In the genomic region with DNA sequence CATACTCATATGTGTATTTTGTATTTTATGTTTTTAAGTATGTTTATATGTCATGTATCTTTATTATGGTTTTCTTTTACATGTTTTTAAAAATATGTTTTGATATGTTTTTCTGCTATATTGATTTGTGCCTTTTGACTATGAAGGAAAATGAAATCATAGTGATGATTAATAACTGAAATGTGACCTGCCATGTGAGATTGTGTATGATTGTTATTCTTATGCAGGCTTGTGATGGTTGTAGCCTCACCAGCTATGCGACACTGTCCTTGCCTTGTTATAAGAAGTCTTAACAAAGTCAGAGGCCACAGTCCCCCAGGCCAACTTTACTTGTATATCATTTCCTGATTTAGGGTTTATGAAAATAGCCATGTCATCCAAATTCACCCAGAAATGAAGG, we compare ENCODE assay signal across 19 cellular contexts.
DNase-seq lines count a peak whose midpoint lies in the region; ATAC-seq, FAIRE-seq and TF ChIP-seq lines count a peak whose summit lies in the region.
"Had no signal": no experiment of that assay in that cellular context is flagged by ENCODE, and none has a peak within 500 bp of the region (broad histone marks: within the 10 kb centered on the region; RNA-seq: fewer than 3 reads in every experiment).

No MANE protein-coding gene starts in this region.

- H3K4me3 ChIP-seq in CD4-positive, CD25-positive, alpha-beta regulatory T cell (ENCODE audit: low read depth, low read length) = no peak overlapping the region
- no peak overlapping the region for H3K4me3 ChIP-seq in naive thymus-derived CD4-positive, alpha-beta T cell (ENCODE audit: low read length)
- H3K4me3 ChIP-seq in transverse colon = no peak overlapping the region
- H3K4me3 ChIP-seq: adrenal gland; BLaER1 treated with 17β-estradiol and CSF1 and Interleukin-3, amounts not matched to agents 10 nM and 100 nM; lung; neural progenitor cell; right atrium auricular region; thoracic aorta had no signal

- no peaks in the 10 kb centered on the region for H3K9me3 ChIP-seq in CD4-positive, CD25-positive, alpha-beta regulatory T cell (ENCODE audit: control insufficient read depth in 2 of 2, low read length in 2 of 2)
- no peaks in the 10 kb centered on the region for H3K9me3 ChIP-seq in T-helper 17 cell (ENCODE audit: control insufficient read depth, low read length, poor library complexity, severe bottlenecking)
- H3K9me3 ChIP-seq in naive thymus-derived CD4-positive, alpha-beta T cell (ENCODE audit: control insufficient read depth in 2 of 3, low read length in 3 of 3) = no peaks in the 10 kb centered on the region
- no peaks in the 10 kb centered on the region for H3K9me3 ChIP-seq in transverse colon
- H3K9me3 ChIP-seq: adrenal gland; BLaER1 treated with 17β-estradiol and CSF1 and Interleukin-3, amounts not matched to agents 10 nM and 100 nM; right atrium auricular region; thoracic aorta had no signal

- no peaks in the 10 kb centered on the region for H3K27me3 Mint-ChIP-seq in CD4-positive, CD25-positive, alpha-beta regulatory T cell
- H3K27me3 Mint-ChIP-seq in T-helper 17 cell = no peaks in the 10 kb centered on the region
- no peaks in the 10 kb centered on the region for H3K27me3 Mint-ChIP-seq in naive thymus-derived CD4-positive, alpha-beta T cell

- ATAC-seq in CD4-positive, CD25-positive, alpha-beta regulatory T cell (ENCODE audit: low read depth in 2 of 2) = no peak
- no peak for ATAC-seq in T-helper 17 cell
- ATAC-seq in naive thymus-derived CD4-positive, alpha-beta T cell = no peak
- no peak for ATAC-seq in GM21825 (IDR thresholded peaks at IDR 0.05; ENCODE audit: unreplicated experiment)
- ATAC-seq: foreskin keratinocyte had no signal

- H3K4me1 Mint-ChIP-seq in CD4-positive, CD25-positive, alpha-beta regulatory T cell = peaks cover 31 to 62% (median 49%) of the 10 kb centered on the region in 4 donors
- peaks cover 23% of the 10 kb centered on the region for H3K4me1 Mint-ChIP-seq in T-helper 17 cell
- H3K4me1 Mint-ChIP-seq in naive thymus-derived CD4-positive, alpha-beta T cell = peaks cover 13 to 73% (median 68%) of the 10 kb centered on the region in 7 donors

- H3K27me3 ChIP-seq in CD4-positive, CD25-positive, alpha-beta regulatory T cell (ENCODE audit: control insufficient read depth, insufficient read depth, low read length) = no peaks in the 10 kb centered on the region
- H3K27me3 ChIP-seq in naive thymus-derived CD4-positive, alpha-beta T cell (ENCODE audit: control insufficient read depth in 2 of 2, insufficient read depth in 2 of 2, low read length in 2 of 2) = no peaks in the 10 kb centered on the region
- H3K27me3 ChIP-seq in transverse colon = no peaks in the 10 kb centered on the region
- H3K27me3 ChIP-seq: adrenal gland; BLaER1 treated with 17β-estradiol and CSF1 and Interleukin-3, amounts not matched to agents 10 nM and 100 nM; foreskin keratinocyte; neural progenitor cell; right atrium auricular region had no signal

- in situ Hi-C loops in transverse colon (cut with MboI; ENCODE audit: low pct_ligation_motif_present in 1 of 4, low pct_unique_long_range_greater_than_20kb in 1 of 4, low sequenced_read_pairs in 3 of 4) = no loop called here

- TF ChIP-seq EP300 in transverse colon (IDR thresholded peaks at IDR 0.05; ENCODE audit: low read depth) = no peak

- POLR2A ChIA-PET in naive thymus-derived CD4-positive, alpha-beta T cell (lab: Charles Lee) = interaction anchor here (0.9 kb wide), 1 partner anchor 51 kb away, joined by 4 read pairs; no protein-coding TSS in a partner anchor

- H3K36me3 ChIP-seq in CD4-positive, CD25-positive, alpha-beta regulatory T cell (ENCODE audit: control insufficient read depth, insufficient read depth, low read length) = peaks cover 22% of the 10 kb centered on the region
- H3K36me3 ChIP-seq in naive thymus-derived CD4-positive, alpha-beta T cell (ENCODE audit: control insufficient read depth in 2 of 3, insufficient read depth in 3 of 3, low read length in 3 of 3) = peaks cover 0 to 21% (median 6%) of the 10 kb centered on the region in 3 experiments
- H3K36me3 ChIP-seq in transverse colon = no peaks in the 10 kb centered on the region
- H3K36me3 ChIP-seq: adrenal gland, neural progenitor cell, right atrium auricular region, thoracic aorta had no signal

- peak in 1 of 3 donors; percentile 30 for DNase-seq in CD4-positive, CD25-positive, alpha-beta regulatory T cell
- DNase-seq in GM12892 (ENCODE audit: insufficient read length) (no peak), T-helper 17 cell (no peak), cardiac septum (ENCODE audit: low spot score) (no peak), transverse colon (no peak), cerebellar nuclear complex (lab: John Stamatoyannopoulos, UW) (no peak)
- no peak for DNase-seq in naive thymus-derived CD4-positive, alpha-beta T cell
- DNase-seq: adrenal gland, foreskin keratinocyte, GOT3, MM.1S, NCI-H2081, NCI-H69 had no signal

- intact Hi-C loops in naive thymus-derived CD4-positive, alpha-beta T cell (cut with micrococcal nuclease) = no loop called here
- intact Hi-C loops in cardiac septum (cut with DNase I) (no loop called here), transverse colon (cut with DNase I; ENCODE audit: low total_unique reads) (no loop called here)

- H3K4me3 Mint-ChIP-seq in CD4-positive, CD25-positive, alpha-beta regulatory T cell = peak overlapping the region in 1 of 4 donors; percentile 42
- H3K4me3 Mint-ChIP-seq in T-helper 17 cell = no peak overlapping the region
- peak overlapping the region in 5 of 10 donors; percentile 2 to 39 (median 9) for H3K4me3 Mint-ChIP-seq in naive thymus-derived CD4-positive, alpha-beta T cell
- H3K4me3 Mint-ChIP-seq: neural progenitor cell had no signal

- no peaks in the 10 kb centered on the region for H3K9me3 Mint-ChIP-seq in CD4-positive, CD25-positive, alpha-beta regulatory T cell
- no peaks in the 10 kb centered on the region for H3K9me3 Mint-ChIP-seq in naive thymus-derived CD4-positive, alpha-beta T cell
- H3K9me3 Mint-ChIP-seq: neural progenitor cell had no signal

- peak overlapping the region in 2 of 3 donors; percentile 82 to 84 for H3K27ac Mint-ChIP-seq in CD4-positive, CD25-positive, alpha-beta regulatory T cell
- peak overlapping the region; percentile 21 for H3K27ac Mint-ChIP-seq in T-helper 17 cell
- H3K27ac Mint-ChIP-seq in naive thymus-derived CD4-positive, alpha-beta T cell = peak overlapping the region in 6 of 9 donors; percentile 14 to 87 (median 52)
- H3K27ac Mint-ChIP-seq: neural progenitor cell had no signal

- FAIRE-seq in GM12892 (lab: Jason Lieb, UNC) = peak; percentile 75

- 82 to 90% methylated on average over 1 of the region's 1 CpG for WGBS in transverse colon (ENCODE audit: low coverage in 1 of 2), 2 donors

- no peak overlapping the region for H3K27ac ChIP-seq in CD4-positive, CD25-positive, alpha-beta regulatory T cell (ENCODE audit: insufficient read depth, low read length, poor library complexity, severe bottlenecking)
- H3K27ac ChIP-seq in naive thymus-derived CD4-positive, alpha-beta T cell (ENCODE audit: low read depth, low read length) = no peak overlapping the region
- H3K27ac ChIP-seq in transverse colon = no peak overlapping the region
- H3K27ac ChIP-seq: adrenal gland, foreskin keratinocyte, neural progenitor cell had no signal

- peaks cover 11% of the 10 kb centered on the region for H3K36me3 Mint-ChIP-seq in CD4-positive, CD25-positive, alpha-beta regulatory T cell
- H3K36me3 Mint-ChIP-seq in T-helper 17 cell (ENCODE audit: low read depth) = peaks cover 4% of the 10 kb centered on the region
- peaks cover 0 to 15% (median 9%) of the 10 kb centered on the region in 5 donors for H3K36me3 Mint-ChIP-seq in naive thymus-derived CD4-positive, alpha-beta T cell

- no peak for TF ChIP-seq POLR2A in GM12892 (IDR thresholded peaks at IDR 0.05; ENCODE audit: low read depth, low read length)
- no peak for TF ChIP-seq POLR2A in transverse colon (IDR thresholded peaks at IDR 0.05)

- peaks cover 27% of the 10 kb centered on the region for H3K4me1 ChIP-seq in CD4-positive, CD25-positive, alpha-beta regulatory T cell (ENCODE audit: control insufficient read depth, insufficient read depth, low read length, poor library complexity, severe bottlenecking)
- H3K4me1 ChIP-seq in naive thymus-derived CD4-positive, alpha-beta T cell (ENCODE audit: control insufficient read depth in 2 of 2, insufficient read depth in 2 of 2, low read length in 2 of 2) = peaks cover 0 to 8% of the 10 kb centered on the region in 2 donors
- H3K4me1 ChIP-seq in transverse colon = peaks cover 0 to 14% (median under 1%) of the 10 kb centered on the region in 4 donors
- H3K4me1 ChIP-seq: foreskin keratinocyte had no signal

- CTCF ChIA-PET in naive thymus-derived CD4-positive, alpha-beta T cell (lab: Charles Lee) = interaction anchor here (1.1 kb wide), 2 partner anchors 25 to 60 kb away, joined by 4 read pairs; no protein-coding TSS in a partner anchor

- TF ChIP-seq CTCF in transverse colon (IDR thresholded peaks at IDR 0.05) = no peak

Comparison
In these comparisons a context has a peak if more than half of its experiments do, and no peak if none do; other contexts are left out.
1. H3K27ac Mint-ChIP-seq: peak in every context shown above with its lines; median percentile 83 in CD4-positive, CD25-positive, alpha-beta regulatory T cell; 52 in naive thymus-derived CD4-positive, alpha-beta T cell; 21 in T-helper 17 cell.